Comparison of ENCODE assay signal across 8 cellular contexts in the genomic region with DNA sequence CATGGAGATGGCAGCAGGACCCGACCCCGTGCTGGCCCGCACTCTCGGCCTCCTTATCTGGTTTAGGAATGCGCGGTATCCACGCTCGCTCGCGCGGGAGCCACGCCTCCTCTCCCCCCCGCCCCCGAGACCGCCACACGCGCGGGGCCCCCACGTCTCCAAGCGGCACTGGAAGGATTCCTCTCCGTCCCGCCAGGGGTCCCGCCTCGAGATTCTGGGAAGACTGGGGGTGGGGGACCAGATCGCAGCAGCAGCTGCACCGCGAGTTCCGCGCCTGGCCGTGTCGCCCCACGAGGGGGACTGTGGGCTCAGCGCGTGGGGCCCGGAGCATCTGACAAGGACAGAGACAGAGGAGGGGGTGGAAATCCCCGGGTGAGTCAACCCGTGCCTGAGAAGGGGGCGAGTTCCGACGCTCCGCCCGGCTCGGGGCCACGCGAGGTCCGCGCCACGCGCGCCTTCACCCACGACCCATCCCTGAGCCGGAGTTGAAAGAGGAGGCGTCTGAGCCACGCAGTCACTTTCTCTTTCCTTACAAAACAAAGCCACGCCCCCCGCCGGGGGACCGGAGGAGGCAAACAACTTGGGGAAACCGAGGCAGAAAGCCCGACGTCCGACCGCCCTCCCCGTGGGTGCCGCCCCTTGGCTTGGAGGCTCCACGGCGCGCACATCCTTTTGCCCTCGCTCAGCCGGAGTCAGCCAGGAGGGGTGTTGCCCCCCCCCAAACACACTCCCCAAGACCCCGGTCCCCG. TPM values are rescaled to one million over a fixed set of nuclear protein-coding genes. Genes with fewer than 3 reads are reported as not detected.
A peak's percentile ranks its signal among the peaks of the same experiment; 100 is the strongest.
DNase-seq lines count a peak whose midpoint lies in the region; ATAC-seq and TF ChIP-seq lines count a peak whose summit lies in the region.

No MANE protein-coding gene starts in this region.

- H4K8ac ChIP-seq in mesendoderm (ENCODE audit: low read depth, low read length) = no peak overlapping the region

- peaks cover 17% of the 10 kb centered on the region for H3K4me1 Mint-ChIP-seq in CD14-positive monocyte
- H3K4me1 Mint-ChIP-seq in activated CD4-positive, alpha-beta T cell treated with anti-CD3 and anti-CD28 coated beads for 36 hours = peaks cover 18% of the 10 kb centered on the region
- peaks cover 39% of the 10 kb centered on the region for H3K4me1 Mint-ChIP-seq in dendritic cell treated with granulocyte-macrophage colony-stimulating factor and Interleukin-4, amounts not matched to agents 40 ng/mL and 50 ng/mL, for 4 days (ENCODE audit: low read depth)

- CTCF ChIA-PET in activated CD4-positive, alpha-beta T cell treated with anti-CD3 and anti-CD28 coated beads for 36 hours (lab: Charles Lee) = interaction anchor here (1.0 to 1.8 kb wide), 2 partner anchors 20 kb away, joined by 4 to 9 read pairs; no protein-coding TSS in a partner anchor

- H2BK120ac ChIP-seq in mesendoderm (ENCODE audit: low read depth, low read length) = no peak overlapping the region

- peak overlapping the region; percentile 95 for H3K56ac ChIP-seq in mesendoderm (ENCODE audit: low read length)

- no peaks in the 10 kb centered on the region for H3K36me3 Mint-ChIP-seq in CD14-positive monocyte
- H3K36me3 Mint-ChIP-seq in activated CD4-positive, alpha-beta T cell treated with anti-CD3 and anti-CD28 coated beads for 36 hours (ENCODE audit: low read depth) = no peaks in the 10 kb centered on the region
- peaks cover 39% of the 10 kb centered on the region for H3K36me3 Mint-ChIP-seq in dendritic cell treated with granulocyte-macrophage colony-stimulating factor and Interleukin-4, amounts not matched to agents 40 ng/mL and 50 ng/mL, for 4 days (ENCODE audit: low read depth)

- POLR2A ChIA-PET in activated CD4-positive, alpha-beta T cell treated with anti-CD3 and anti-CD28 coated beads for 36 hours (lab: Charles Lee) = no interaction called here

- H3K4ac ChIP-seq in mesendoderm (ENCODE audit: low read depth, low read length) = no peak overlapping the region

- no peak overlapping the region for H4K5ac ChIP-seq in mesendoderm (ENCODE audit: low read length)

- no peaks in the 10 kb centered on the region for H3K4me1 ChIP-seq in mesendoderm (ENCODE audit: control insufficient read depth, low read depth, low read length)

- peak overlapping the region; percentile 82 for H3K9ac ChIP-seq in mesendoderm (ENCODE audit: low read length)

- H3K27ac Mint-ChIP-seq in CD14-positive monocyte = peak overlapping the region in 4 of 7 donors; percentile 30 to 55 (median 40)
- peak overlapping the region; percentile 84 for H3K27ac Mint-ChIP-seq in activated CD4-positive, alpha-beta T cell treated with anti-CD3 and anti-CD28 coated beads for 36 hours
- H3K27ac Mint-ChIP-seq in dendritic cell treated with granulocyte-macrophage colony-stimulating factor and Interleukin-4, amounts not matched to agents 40 ng/mL and 50 ng/mL, for 4 days = peak overlapping the region; percentile 91

- H3K27me3 Mint-ChIP-seq in CD14-positive monocyte (ENCODE audit: low read depth in 3 of 3) = peaks cover 9 to 32% (median 31%) of the 10 kb centered on the region in 3 donors
- no peaks in the 10 kb centered on the region for H3K27me3 Mint-ChIP-seq in activated CD4-positive, alpha-beta T cell treated with anti-CD3 and anti-CD28 coated beads for 36 hours
- peaks cover 6% of the 10 kb centered on the region for H3K27me3 Mint-ChIP-seq in dendritic cell treated with granulocyte-macrophage colony-stimulating factor and Interleukin-4, amounts not matched to agents 40 ng/mL and 50 ng/mL, for 4 days

- peak overlapping the region; percentile 91 for H3K4me2 ChIP-seq in mesendoderm (ENCODE audit: low read length)

- H2BK15ac ChIP-seq in mesendoderm (replicated peaks; ENCODE audit: low read depth) = no peak overlapping the region

- no peak overlapping the region for H2AK5ac ChIP-seq in mesendoderm (ENCODE audit: low read length)

- no peak overlapping the region for H3K18ac ChIP-seq in mesendoderm (ENCODE audit: low read length)

- ATAC-seq in HG03159 (IDR thresholded peaks at IDR 0.05; ENCODE audit: unreplicated experiment) = peak; percentile 25
- peak; percentile 61 for ATAC-seq in activated CD4-positive, alpha-beta T cell treated with anti-CD3 and anti-CD28 coated beads for 36 hours

- no peaks in the 10 kb centered on the region for H3K27me3 ChIP-seq in mesendoderm (ENCODE audit: insufficient read depth, low read length, poor library complexity)

- H3K4me3 Mint-ChIP-seq in CD14-positive monocyte = peak overlapping the region; percentile 88 to 92
- H3K4me3 Mint-ChIP-seq in activated CD4-positive, alpha-beta T cell treated with anti-CD3 and anti-CD28 coated beads for 36 hours = peak overlapping the region; percentile 81
- H3K4me3 Mint-ChIP-seq in dendritic cell treated with granulocyte-macrophage colony-stimulating factor and Interleukin-4, amounts not matched to agents 40 ng/mL and 50 ng/mL, for 4 days = peak overlapping the region; percentile 92

- H3K79me2 ChIP-seq in mesendoderm (ENCODE audit: control insufficient read depth, insufficient read depth, low read length) = no peaks in the 10 kb centered on the region

- peak overlapping the region; percentile 76 for H3K23ac ChIP-seq in mesendoderm (ENCODE audit: low read length)

- no peaks in the 10 kb centered on the region for H3K9me3 Mint-ChIP-seq in CD14-positive monocyte
- no peaks in the 10 kb centered on the region for H3K9me3 Mint-ChIP-seq in activated CD4-positive, alpha-beta T cell treated with anti-CD3 and anti-CD28 coated beads for 36 hours (ENCODE audit: low read depth)
- no peaks in the 10 kb centered on the region for H3K9me3 Mint-ChIP-seq in dendritic cell treated with granulocyte-macrophage colony-stimulating factor and Interleukin-4, amounts not matched to agents 40 ng/mL and 50 ng/mL, for 4 days

- peak overlapping the region; percentile 65 for H3K4me3 ChIP-seq in mesendoderm (ENCODE audit: low read length)

- TF ChIP-seq CTCF in CD14-positive monocyte (IDR thresholded peaks at IDR 0.05) = no peak

- intact Hi-C loops in CD14-positive monocyte (cut with micrococcal nuclease) = no loop called here
- intact Hi-C loops in activated CD4-positive, alpha-beta T cell treated with anti-CD3 and anti-CD28 coated beads for 36 hours (cut with DNase I, micrococcal nuclease) = loop anchor here (1.0 to 2.0 kb wide), 3 partner anchors 20 to 61 kb away; partner anchors contain the start of gene DNMT1 (in 1 of the 2)
- intact Hi-C loops in dendritic cell treated with granulocyte-macrophage colony-stimulating factor and Interleukin-4, amounts not matched to agents 40 ng/mL and 50 ng/mL, for 4 days (cut with micrococcal nuclease) = loop anchor here (2.0 to 5.0 kb wide), 2 partner anchors 20 to 33 kb away; no protein-coding TSS in a partner anchor

- no peak overlapping the region for H2BK5ac ChIP-seq in mesendoderm (ENCODE audit: low read length)

- WGBS in mesendoderm (ENCODE audit: extremely low coverage, insufficient coverage, low lambda C conversion rate) = no CpG with 5 or more reads among the region's 72 CpGs

- no peaks in the 10 kb centered on the region for H3K36me3 ChIP-seq in mesendoderm (ENCODE audit: control insufficient read depth, insufficient read depth, low read length)

- no peak overlapping the region for H3K27ac ChIP-seq in mesendoderm (ENCODE audit: low read depth, low read length)

- peak; percentile 65 for DNase-seq in CD14-positive monocyte (ENCODE audit: low spot score)
- peak; percentile 76 for DNase-seq in activated CD4-positive, alpha-beta T cell treated with anti-CD3 and anti-CD28 coated beads for 36 hours
- peak; percentile 82 for DNase-seq in mesendoderm
- peak; percentile 29 to 36 for DNase-seq in stimulated activated CD8-positive, alpha-beta memory T cell treated with anti-CD3 and anti-CD28 coated beads, Interleukin-2, amount 100 ng/mL, for 1 hour (ENCODE audit: low read depth in 2 of 2)
- DNase-seq in cerebellar nuclear complex (lab: John Stamatoyannopoulos, UW) = no peak
- no peak for DNase-seq in amniotic stem cell (lab: John Stamatoyannopoulos, UW)

- peaks cover 2% of the 10 kb centered on the region for H3K79me1 ChIP-seq in mesendoderm (ENCODE audit: low read length)

RNA-seq across cellular contexts. Expression of gene S1PR2, which starts 0.8 kb away (rescaled TPM):
- polyA plus RNA-seq in CD14-positive monocyte = under 1 TPM; 0.40 to 0.55 TPM
- 1 to 10 TPM; 8.1 to 9.0 TPM for total RNA-seq in activated CD4-positive, alpha-beta T cell treated with anti-CD3 and anti-CD28 coated beads for 36 hours
- 7.3 TPM for polyA plus RNA-seq in mesendoderm (2013, experiment 1 of 2)
- polyA plus RNA-seq in mesendoderm (2013, experiment 2 of 2) = 7.0 TPM

RNA-seq across cellular contexts. Expression of gene MRPL4, which starts 21.7 kb away (rescaled TPM):
- polyA plus RNA-seq in CD14-positive monocyte = 10 to 100 TPM; 20.4 to 22.7 TPM
- 100 to 1,000 TPM; 130 to 140 TPM for total RNA-seq in activated CD4-positive, alpha-beta T cell treated with anti-CD3 and anti-CD28 coated beads for 36 hours
- 69.8 TPM for polyA plus RNA-seq in mesendoderm (2013, experiment 1 of 2)
- 66.0 TPM for polyA plus RNA-seq in mesendoderm (2013, experiment 2 of 2)

RNA-seq across cellular contexts. Expression of gene DNMT1, which starts 35.6 kb away (rescaled TPM):
- polyA plus RNA-seq in CD14-positive monocyte = 10 to 100 TPM; 17.6 to 19.0 TPM
- total RNA-seq in activated CD4-positive, alpha-beta T cell treated with anti-CD3 and anti-CD28 coated beads for 36 hours = 100 to 1,000 TPM; 374 to 385 TPM
- 157 TPM for polyA plus RNA-seq in mesendoderm (2013, experiment 1 of 2)
- 163 TPM for polyA plus RNA-seq in mesendoderm (2013, experiment 2 of 2)

RNA-seq across cellular contexts. Expression of gene ICAM1, which starts 40.6 kb away (rescaled TPM):
- polyA plus RNA-seq in CD14-positive monocyte = 10 to 100 TPM; 21.6 to 40.8 TPM
- 10 to 100 TPM; 27.9 to 30.9 TPM for total RNA-seq in activated CD4-positive, alpha-beta T cell treated with anti-CD3 and anti-CD28 coated beads for 36 hours
- polyA plus RNA-seq in mesendoderm (2013, experiment 1 of 2) = 0.88 TPM
- polyA plus RNA-seq in mesendoderm (2013, experiment 2 of 2) = 1.0 TPM

RNA-seq across cellular contexts. Expression of gene ICAM4, which starts 56.4 kb away (rescaled TPM):
- 10 to 100 TPM in 1 of 2 donors, 1 to 10 TPM in 1; 5.5 to 17.3 TPM for polyA plus RNA-seq in CD14-positive monocyte
- under 1 TPM; 0.23 to 0.46 TPM for total RNA-seq in activated CD4-positive, alpha-beta T cell treated with anti-CD3 and anti-CD28 coated beads for 36 hours
- 0.46 TPM for polyA plus RNA-seq in mesendoderm (2013, experiment 1 of 2)
- polyA plus RNA-seq in mesendoderm (2013, experiment 2 of 2) = 0.36 TPM

Comparison
In these comparisons a context has a peak if more than half of its experiments do, and no peak if none do; other contexts are left out.
1. DNase-seq: peak in CD14-positive monocyte (single experiment), activated CD4-positive, alpha-beta T cell treated with anti-CD3 and anti-CD28 coated beads for 36 hours (single experiment), mesendoderm (single experiment) and stimulated activated CD8-positive, alpha-beta memory T cell treated with anti-CD3 and anti-CD28 coated beads, Interleukin-2, amount 100 ng/mL, for 1 hour (2 of 2); none in cerebellar nuclear complex (0 of 2) and amniotic stem cell (single experiment).
2. H3K27ac Mint-ChIP-seq: peak in every context shown above with its lines; median percentile 91 in dendritic cell treated with granulocyte-macrophage colony-stimulating factor and Interleukin-4, amounts not matched to agents 40 ng/mL and 50 ng/mL, for 4 days; 84 in activated CD4-positive, alpha-beta T cell treated with anti-CD3 and anti-CD28 coated beads for 36 hours; 40 in CD14-positive monocyte.
3. intact Hi-C loops: an anchor here in activated CD4-positive, alpha-beta T cell treated with anti-CD3 and anti-CD28 coated beads for 36 hours (1.0 to 2.0 kb wide) and dendritic cell treated with granulocyte-macrophage colony-stimulating factor and Interleukin-4, amounts not matched to agents 40 ng/mL and 50 ng/mL, for 4 days (2.0 to 5.0 kb wide); none called in CD14-positive monocyte.
4. Peak in every context shown above with its lines, with median percentiles within 50 percentile points of each other: H3K4me3 Mint-ChIP-seq.